Comparison of ENCODE assay signal across 8 cellular contexts in the genomic region with DNA sequence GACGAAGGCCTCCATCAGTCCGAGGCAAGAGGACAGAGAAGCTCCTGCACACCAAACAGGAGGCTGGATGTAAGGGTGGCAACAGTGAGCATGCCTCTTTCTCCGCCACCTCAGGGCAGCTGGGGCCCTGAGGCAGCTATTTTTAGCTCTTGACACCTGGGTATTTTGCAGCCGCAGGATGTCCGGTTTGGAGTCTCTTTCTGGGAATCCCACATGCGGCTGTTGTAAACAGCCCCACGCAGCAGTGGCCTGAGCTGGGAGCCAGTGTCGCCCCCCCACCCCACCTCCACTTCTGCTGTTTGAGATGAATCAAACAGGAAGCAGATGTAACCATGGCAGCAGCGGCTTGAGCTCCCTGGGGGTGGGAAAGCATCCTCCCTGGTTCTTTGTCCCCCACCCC. TPM values are rescaled to one million over a fixed set of nuclear protein-coding genes. Genes with fewer than 3 reads are reported as not detected.
DNase-seq lines count a peak whose midpoint lies in the region; ATAC-seq and TF ChIP-seq lines count a peak whose summit lies in the region.

No MANE protein-coding gene starts in this region.

- H3K4me3 ChIP-seq in CD8-positive, alpha-beta memory T cell (ENCODE audit: low read length), result peak overlapping the region; percentile 69
- H3K4me3 ChIP-seq in left lung (peak overlapping the region in 1 of 2 donors; percentile 1), BE2C (ENCODE audit: low read depth, low read length) (no peak overlapping the region)

- no peaks in the 10 kb centered on the region for H3K9me3 ChIP-seq in CD8-positive, alpha-beta memory T cell (ENCODE audit: low read length)
- H3K9me3 ChIP-seq in left lung, result no peaks in the 10 kb centered on the region
- H3K9me3 ChIP-seq in BE2C, result no peaks in the 10 kb centered on the region

- TF ChIP-seq CTCF in RWPE1 (conservative IDR thresholded peaks at IDR 0.05; ENCODE audit: low read depth) (no peak), left lung (IDR thresholded peaks at IDR 0.05) (no peak), BE2C (IDR thresholded peaks at IDR 0.05; ENCODE audit: low read depth, low read length) (no peak)

- peaks cover 97% of the 10 kb centered on the region for H3K4me1 ChIP-seq in CD8-positive, alpha-beta memory T cell (ENCODE audit: insufficient read depth, low read length)
- H3K4me1 ChIP-seq in left lung (peaks cover 86 to 100% of the 10 kb centered on the region in 2 donors), BE2C (peaks cover 28% of the 10 kb centered on the region)

- POLR2A ChIA-PET in CD8-positive, alpha-beta memory T cell (lab: Charles Lee), result interaction anchor here (0.5 to 1.9 kb wide), 10 partner anchors 10 to 1400 kb away, joined by 3 to 23 read pairs (median 4); a partner anchor contains a TSS
- POLR2A ChIA-PET in RWPE1 (lab: Yijun Ruan, JAX; ENCODE audit: low non-redundant PET), result no interaction called here

- peak overlapping the region; percentile 59 to 86 (median 69) for H3K4me3 Mint-ChIP-seq in CD8-positive, alpha-beta memory T cell
- peak overlapping the region; percentile 66 for H3K4me3 Mint-ChIP-seq in activated naive CD4-positive, alpha-beta T cell treated with anti-CD3 and anti-CD28 coated beads, Interleukin-2, amount 50 U/mL, for 24 hours

- peaks cover 89 to 99% (median 98%) of the 10 kb centered on the region in 3 donors for H3K4me1 Mint-ChIP-seq in CD8-positive, alpha-beta memory T cell
- peaks cover 94% of the 10 kb centered on the region for H3K4me1 Mint-ChIP-seq in activated naive CD4-positive, alpha-beta T cell treated with anti-CD3 and anti-CD28 coated beads, Interleukin-2, amount 50 U/mL, for 24 hours

- no peaks in the 10 kb centered on the region for H3K9me3 Mint-ChIP-seq in CD8-positive, alpha-beta memory T cell
- H3K9me3 Mint-ChIP-seq in activated naive CD4-positive, alpha-beta T cell treated with anti-CD3 and anti-CD28 coated beads, Interleukin-2, amount 50 U/mL, for 24 hours, result no peaks in the 10 kb centered on the region

- peak overlapping the region; percentile 88 to 97 (median 94) for H3K27ac Mint-ChIP-seq in CD8-positive, alpha-beta memory T cell
- H3K27ac Mint-ChIP-seq in activated naive CD4-positive, alpha-beta T cell treated with anti-CD3 and anti-CD28 coated beads, Interleukin-2, amount 50 U/mL, for 24 hours, result peak overlapping the region; percentile 93

- H3K36me3 Mint-ChIP-seq in CD8-positive, alpha-beta memory T cell, result peaks cover 0 to 21% (median 1%) of the 10 kb centered on the region in 3 donors
- no peaks in the 10 kb centered on the region for H3K36me3 Mint-ChIP-seq in activated naive CD4-positive, alpha-beta T cell treated with anti-CD3 and anti-CD28 coated beads, Interleukin-2, amount 50 U/mL, for 24 hours

- intact Hi-C loops in left lung (cut with DNase I), result no loop called here

- ATAC-seq in GM21786 (IDR thresholded peaks at IDR 0.05; ENCODE audit: unreplicated experiment), result peak; percentile 41
- peak; percentile 1 for ATAC-seq in left lung
- no peak for ATAC-seq in HG03108 (IDR thresholded peaks at IDR 0.05; ENCODE audit: unreplicated experiment)

- CTCF ChIA-PET in CD8-positive, alpha-beta memory T cell (lab: Charles Lee), result interaction anchor here (0.9 to 24.2 kb wide), 16 partner anchors 10 to 155 kb away, joined by 3 to 452 read pairs (median 6); a partner anchor contains a TSS
- CTCF ChIA-PET in RWPE1 (lab: Yijun Ruan, JAX), result interaction anchor here (0.7 to 1.7 kb wide), 4 partner anchors 9 to 41 kb away, joined by 3 to 6 read pairs (median 4); no protein-coding TSS in a partner anchor

- peaks cover 7% of the 10 kb centered on the region for H3K36me3 ChIP-seq in CD8-positive, alpha-beta memory T cell (ENCODE audit: insufficient read depth, low read length)
- H3K36me3 ChIP-seq in left lung (peaks cover 0 to 6% of the 10 kb centered on the region in 2 donors), BE2C (no peaks in the 10 kb centered on the region)

- H3K27me3 Mint-ChIP-seq in CD8-positive, alpha-beta memory T cell, result peaks cover 0 to 2% of the 10 kb centered on the region in 2 donors
- no peaks in the 10 kb centered on the region for H3K27me3 Mint-ChIP-seq in activated naive CD4-positive, alpha-beta T cell treated with anti-CD3 and anti-CD28 coated beads, Interleukin-2, amount 50 U/mL, for 24 hours

- H3K27ac ChIP-seq in CD8-positive, alpha-beta memory T cell (ENCODE audit: low read depth, low read length), result peak overlapping the region; percentile 69
- H3K27ac ChIP-seq in RWPE1 (peak overlapping the region; percentile 99), left lung (peak overlapping the region; percentile 78 to 92)

- H3K27me3 ChIP-seq in CD8-positive, alpha-beta memory T cell (ENCODE audit: insufficient read depth, low read length, poor library complexity, severe bottlenecking), result no peaks in the 10 kb centered on the region
- H3K27me3 ChIP-seq in left lung (no peaks in the 10 kb centered on the region), BE2C (no peaks in the 10 kb centered on the region)

- DNase-seq in CD8-positive, alpha-beta memory T cell, result peak; percentile 55 to 87 (median 70)
- DNase-seq in RWPE1 (ENCODE audit: low spot score), result no peak
- DNase-seq in left lung, result peak; percentile 72 to 82
- DNase-seq in stimulated activated CD8-positive, alpha-beta memory T cell treated with anti-CD3 and anti-CD28 coated beads, Interleukin-2, amount 100 ng/mL, for 1 hour (ENCODE audit: low read depth in 2 of 2), result peak; percentile 61 to 63
- DNase-seq in BE2C, result no peak

RNA-seq across cellular contexts. Expression of a gene that starts 11.7 kb away (rescaled TPM):
- total RNA-seq in CD8-positive, alpha-beta memory T cell, result 100 to 1,000 TPM; 206 to 207 TPM
- 23.1 TPM for polyA plus RNA-seq in CD8-positive, alpha-beta memory T cell
- 100 to 1,000 TPM; 102 to 115 TPM for total RNA-seq in left lung
- 178 TPM for polyA plus RNA-seq in BE2C (2012; ENCODE audit: insufficient read depth, insufficient read length, low read depth)

RNA-seq across cellular contexts. Expression of a gene that starts 35.0 kb away (rescaled TPM):
- total RNA-seq in CD8-positive, alpha-beta memory T cell, result 10 to 100 TPM; 10.9 to 11.5 TPM
- polyA plus RNA-seq in CD8-positive, alpha-beta memory T cell, result 9.1 TPM
- total RNA-seq in left lung, result 10 to 100 TPM; 35.4 to 38.6 TPM
- 65.5 TPM for polyA plus RNA-seq in BE2C (2012; ENCODE audit: insufficient read depth, insufficient read length, low read depth)

RNA-seq across cellular contexts. Expression of a gene that starts 49.4 kb away (rescaled TPM):
- total RNA-seq in CD8-positive, alpha-beta memory T cell, result 1 to 10 TPM in 1 of 2 experiments, under 1 TPM in 1; 0.95 to 1.1 TPM
- 0.15 TPM for polyA plus RNA-seq in CD8-positive, alpha-beta memory T cell
- 10 to 100 TPM; 15.9 to 28.9 TPM for total RNA-seq in left lung
- polyA plus RNA-seq in BE2C (2012; ENCODE audit: insufficient read depth, insufficient read length, low read depth), result 22.4 TPM

Comparison
In these comparisons a context has a peak if more than half of its experiments do, and no peak if none do; other contexts are left out.
1. DNase-seq: peak in CD8-positive, alpha-beta memory T cell (5 of 5), left lung (2 of 2) and stimulated activated CD8-positive, alpha-beta memory T cell treated with anti-CD3 and anti-CD28 coated beads, Interleukin-2, amount 100 ng/mL, for 1 hour (2 of 2); none in RWPE1 (single experiment) and BE2C (single experiment).
2. RNA of a gene that starts 49.4 kb away (total RNA-seq): 15.9 to 28.9 TPM in left lung; 0.95 to 1.1 TPM in CD8-positive, alpha-beta memory T cell; every median in the first group is over 4 times any median in the second.
3. Peak in every context shown above with its lines, with median percentiles within 50 percentile points of each other: H3K27ac ChIP-seq.